14 cellular contexts compared by ENCODE assay signal in the genomic region with DNA sequence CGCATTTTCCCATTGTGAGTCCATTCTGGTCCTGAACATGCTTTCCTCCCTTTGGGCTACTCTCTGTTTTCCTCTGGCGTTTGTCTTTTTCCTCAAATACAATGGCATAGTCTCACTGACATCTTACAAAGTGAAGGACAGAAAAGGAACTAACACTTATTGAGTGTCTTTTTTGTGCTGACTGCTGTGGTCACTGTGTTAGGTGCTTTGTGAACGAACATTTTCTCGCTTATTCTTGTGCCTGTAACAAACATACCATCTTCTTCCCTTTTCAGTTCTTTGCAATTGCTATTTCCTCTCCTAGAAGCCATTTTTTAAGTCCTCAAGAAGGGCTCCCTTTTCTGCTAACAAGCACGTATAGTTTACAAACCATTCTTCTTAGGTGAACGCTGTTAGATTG.
"Had no signal": no experiment of that assay in that cellular context is flagged by ENCODE, and none has a peak within 500 bp of the region (broad histone marks: within the 10 kb centered on the region; RNA-seq: fewer than 3 reads in every experiment).

No MANE protein-coding gene starts in this region.

- ATAC-seq: left ventricle myocardium superior; stimulated activated memory B cell treated with anti-CD40 and anti-IgM and Interleukin-4, amounts not matched to agents 10 μg/mL and 1 μg/mL and 100 μg/mL, for 72 hours had no signal

- H3K27ac ChIP-seq: adrenal gland, coronary artery, hepatocyte, parathyroid adenoma had no signal

- H3K27ac Mint-ChIP-seq: stimulated activated memory B cell treated with anti-CD40 and anti-IgM and Interleukin-4, amounts not matched to agents 10 μg/mL and 1 μg/mL and 100 μg/mL, for 72 hours; T-helper 2 cell treated with Interferon-gamma antibody and Interleukin-4, amounts not matched to agents 5 μg/mL and 100 μg/mL, for 36 hours; type B pancreatic cell had no signal

- H3K27me3 ChIP-seq: adrenal gland, hepatocyte had no signal

- H3K4me3 Mint-ChIP-seq: stimulated activated memory B cell treated with anti-CD40 and anti-IgM and Interleukin-4, amounts not matched to agents 10 μg/mL and 1 μg/mL and 100 μg/mL, for 72 hours; T-helper 2 cell treated with Interferon-gamma antibody and Interleukin-4, amounts not matched to agents 5 μg/mL and 100 μg/mL, for 36 hours; type B pancreatic cell had no signal

- H3K9me3 ChIP-seq: adrenal gland had no signal

- H3K27me3 Mint-ChIP-seq: stimulated activated memory B cell treated with anti-CD40 and anti-IgM and Interleukin-4, amounts not matched to agents 10 μg/mL and 1 μg/mL and 100 μg/mL, for 72 hours; type B pancreatic cell had no signal

- H3K36me3 ChIP-seq: adrenal gland had no signal

- H3K4me3 ChIP-seq: adrenal gland, coronary artery, hepatocyte, skin epidermis had no signal

- DNase-seq: activated CD4-positive, alpha-beta T cell treated with anti-CD3 and anti-CD28 coated beads for 1 hour; activated CD4-positive, alpha-beta T cell treated with anti-CD3 and anti-CD28 coated beads, Interleukin-2, amount 50 U/mL, for 48 hours; activated naive CD4-positive, alpha-beta T cell; caudate nucleus; effector memory CD4-positive, alpha-beta T cell; left ventricle myocardium superior had no signal
